ENCODE assay signal across 15 cellular contexts in the genomic region with DNA sequence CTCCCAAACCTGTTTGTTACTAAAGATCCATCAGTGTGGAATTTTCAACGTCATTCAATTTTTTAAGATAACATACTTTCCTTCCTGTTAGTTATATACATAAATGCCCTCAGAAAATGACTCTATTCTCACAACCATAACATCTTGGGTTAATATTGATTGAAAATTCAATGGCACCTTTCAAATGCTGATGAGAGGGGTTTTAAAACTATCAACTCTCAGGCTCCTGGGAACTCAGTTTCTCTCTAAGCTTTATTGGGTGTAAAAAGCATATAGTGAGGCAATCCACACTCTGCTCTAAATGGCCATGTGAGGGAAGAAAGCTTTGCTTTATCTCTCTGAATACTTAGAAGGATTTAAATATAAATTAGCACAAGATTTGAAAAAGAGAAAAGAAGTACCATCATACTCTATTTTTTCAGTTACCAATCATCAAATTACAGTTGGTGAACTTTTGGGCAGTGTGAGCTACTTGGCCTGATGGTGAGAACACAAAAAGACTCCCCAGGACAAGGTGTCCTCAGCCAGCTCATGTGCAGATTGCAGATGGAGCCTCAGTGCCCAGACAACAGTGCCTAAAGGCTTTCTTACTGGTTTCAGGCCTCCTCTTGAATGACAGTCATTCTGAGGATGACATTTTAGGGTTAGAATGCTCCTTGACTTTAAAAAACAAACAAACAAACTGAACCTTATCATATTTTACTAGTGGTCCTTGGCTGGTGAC.
"Had no signal": no experiment of that assay in that cellular context is flagged by ENCODE, and none has a peak within 500 bp of the region (broad histone marks: within the 10 kb centered on the region; RNA-seq: fewer than 3 reads in every experiment).

No MANE protein-coding gene starts in this region.

- FAIRE-seq: kidney, pancreas, small intestine had no signal

- H3K27me3 ChIP-seq: brain microvascular endothelial cell, hepatocyte, pancreas, tibial nerve, vagina had no signal

- H3K4me3 Mint-ChIP-seq: endodermal cell, neural crest cell had no signal

- ATAC-seq: pancreas had no signal

- H3K4me1 ChIP-seq: pancreas, tibial nerve, vagina had no signal

- H3K4me3 ChIP-seq: hepatocyte, left ventricle myocardium inferior, pancreas, tibial nerve, vagina had no signal

- H3K36me3 ChIP-seq: brain microvascular endothelial cell, left ventricle myocardium inferior, pancreas, tibial nerve, vagina had no signal

- H3K27ac ChIP-seq: brain microvascular endothelial cell, hepatocyte, left ventricle myocardium inferior, pancreas, tibial nerve, vagina had no signal

- H3K9me3 ChIP-seq: left ventricle myocardium inferior, pancreas, tibial nerve, vagina had no signal

- H3K27ac Mint-ChIP-seq: endodermal cell had no signal

- H3K9me3 Mint-ChIP-seq: endodermal cell, neural crest cell had no signal

- DNase-seq: activated CD4-positive, alpha-beta T cell treated with anti-CD3 and anti-CD28 coated beads, Interleukin-2, amount 50 U/mL, for 4 hours; activated naive CD4-positive, alpha-beta T cell treated with anti-CD3 and anti-CD28 coated beads, Interleukin-2, amount 50 U/mL, for 16 hours; brain microvascular endothelial cell; cerebellar nuclear complex; endodermal cell; erythroblast; kidney; left ventricle myocardium inferior; mesendoderm; pancreas; small intestine had no signal
